Comparison of ENCODE assay signal across 8 cellular contexts in genomic region chr3:195100903-195101591, GRCh38.
DNase-seq lines count a peak whose midpoint lies in the region; ATAC-seq and TF ChIP-seq lines count a peak whose summit lies in the region.

No MANE protein-coding gene starts in this region.

- H3K36me3 ChIP-seq in SK-N-SH (replicated peaks in 1 of 2; ENCODE audit: control insufficient read depth in 1 of 2, insufficient read depth in 2 of 2, low read length in 1 of 2): no peaks in the 10 kb centered on the region

- peak overlapping the region; percentile 13; the same call in 1 of the 2 replicates for H3K4me2 ChIP-seq in SK-N-SH

- ATAC-seq in GM21529 (IDR thresholded peaks at IDR 0.05; ENCODE audit: unreplicated experiment) (peak; percentile 59), left ventricle myocardium superior (peak; percentile 81), GM19328 (IDR thresholded peaks at IDR 0.05; ENCODE audit: unreplicated experiment) (no peak), HG03457 (IDR thresholded peaks at IDR 0.05; ENCODE audit: unreplicated experiment) (no peak)

- no peak for TF ChIP-seq EP300 in SK-N-SH (IDR thresholded peaks at IDR 0.05; ENCODE audit: borderline replicate concordance in 1 of 2, low read depth in 1 of 2, low read length in 1 of 2)

- no peaks in the 10 kb centered on the region for H3K9me3 ChIP-seq in SK-N-SH

- POLR2A ChIA-PET in SK-N-SH (lab: Yijun Ruan, JAX): no interaction called here

- DNase-seq in A172 (ENCODE audit: low spot score) (peak; percentile 47), SK-N-SH (peak; percentile 76), left ventricle myocardium superior (peak; percentile 88), NCI-H1092 treated with DMSO at 0.1 percent for 48 hours (lab: John Stamatoyannopoulos, UW) (no peak), RKO (ENCODE audit: low spot score) (no peak)

- no peak overlapping the region; the same call in 1 of the 2 replicates for H2AFZ ChIP-seq in SK-N-SH (ENCODE audit: low read depth)

- CTCF ChIA-PET in SK-N-SH (lab: Yijun Ruan, JAX): interaction anchor here (1.0 to 2.7 kb wide), 5 partner anchors 16 to 418 kb away, joined by 3 to 17 read pairs (median 4); no protein-coding TSS in a partner anchor

- H3K9me2 ChIP-seq in SK-N-SH: no peaks in the 10 kb centered on the region

- H3F3A ChIP-seq in SK-N-SH (replicated peaks; ENCODE audit: insufficient read depth): peaks cover 20% of the 10 kb centered on the region

- 74% methylated on average over 5 of the region's 9 CpGs for WGBS in SK-N-SH (ENCODE audit: low lambda C conversion rate)

- intact Hi-C loops in left ventricle myocardium superior (cut with micrococcal nuclease): loop anchor here (5.0 kb wide), 1 partner anchor 414 kb away; the partner anchor contains the start of gene FAM43A

- H3K79me2 ChIP-seq in SK-N-SH (ENCODE audit: insufficient read depth): no peaks in the 10 kb centered on the region; the same call in 1 of the 2 replicates

- no peaks in the 10 kb centered on the region for H4K20me1 ChIP-seq in SK-N-SH (ENCODE audit: insufficient read depth)

- peak overlapping the region; percentile 45 to 53 for H3K27ac ChIP-seq in SK-N-SH (ENCODE audit: low read depth in 2 of 2, low read length in 1 of 2)

- peaks cover 28 to 32% of the 10 kb centered on the region in 2 experiments for H3K4me1 ChIP-seq in SK-N-SH (ENCODE audit: control insufficient read depth in 1 of 2, insufficient read depth in 2 of 2, low read depth in 1 of 2, low read length in 1 of 2)

- TF ChIP-seq CTCF in SK-N-SH (IDR thresholded peaks at IDR 0.05): no peak

- H3K4me3 ChIP-seq in SK-N-SH (ENCODE audit: low read depth in 2 of 2, low read length in 1 of 2): no peak overlapping the region

- H3K9ac ChIP-seq in SK-N-SH: no peak overlapping the region

- H3K27me3 ChIP-seq in SK-N-SH (ENCODE audit: insufficient read depth): no peaks in the 10 kb centered on the region

- TF ChIP-seq RAD21 in SK-N-SH (IDR thresholded peaks at IDR 0.05; ENCODE audit: low read length): no peak

TF ChIP-seq in SK-N-SH, 30 proteins besides CTCF, POLR2A, EP300 and RAD21:
- peak; percentile 47; the same call in 1 of the 2 replicates for TF ChIP-seq PBX3 (IDR thresholded peaks at IDR 0.05)
- TF ChIP-seq FOSL2 (IDR thresholded peaks at IDR 0.05; ENCODE audit: borderline replicate concordance, low read depth): no peak
- 0 out of 2 replicates have a peak, but pooled peaks have one; percentile 30 for TF ChIP-seq RCOR1 (IDR thresholded peaks at IDR 0.05; ENCODE audit: low read length)
- TF ChIP-seq NFIC (IDR thresholded peaks at IDR 0.05; ENCODE audit: borderline replicate concordance): 0 out of 2 replicates have a peak, but pooled peaks have one; percentile 3
- TF ChIP-seq MAX (IDR thresholded peaks at IDR 0.05; ENCODE audit: low read depth): no peak
- TF ChIP-seq CHD2 (IDR thresholded peaks at IDR 0.05; ENCODE audit: low read length, partially characterized antibody): peak; percentile 26
- TF ChIP-seq TCF12 (IDR thresholded peaks at IDR 0.05): peak; percentile 43
- TF ChIP-seq USF1 (IDR thresholded peaks at IDR 0.05; ENCODE audit: borderline replicate concordance, low read depth): peak; percentile 56; the same call in 1 of the 2 replicates
- no peak for TF ChIP-seq MEF2A (IDR thresholded peaks at IDR 0.05; ENCODE audit: borderline replicate concordance, low read depth)
TF ChIP-seq in SK-N-SH: peak in this region for 6.

Comparison
In these comparisons a context has a peak if more than half of its experiments do, and no peak if none do; other contexts are left out.
1. DNase-seq: peak in A172 (single experiment), SK-N-SH (single experiment) and left ventricle myocardium superior (single experiment); none in NCI-H1092 treated with DMSO at 0.1 percent for 48 hours (single experiment) and RKO (single experiment).
2. ATAC-seq: peak in GM21529 (single experiment) and left ventricle myocardium superior (single experiment); none in GM19328 (single experiment) and HG03457 (single experiment).